In genomic region chr3:27454914-27455313, GRCh38 we compare ENCODE assay signal across 8 cellular contexts.
DNase-seq lines count a peak whose midpoint lies in the region; ATAC-seq and TF ChIP-seq lines count a peak whose summit lies in the region.

No MANE protein-coding gene starts in this region.

- DNase-seq in GM13976 (ENCODE audit: low spot score): peak; percentile 28
- peak; percentile 66 for DNase-seq in fibroblast of pulmonary artery (ENCODE audit: low read depth)
- DNase-seq in HUDEP-2 (lab: John Stamatoyannopoulos, UW; ENCODE audit: unreplicated experiment in 76 of 76): no peak
- DNase-seq in ACHN: no peak
- DNase-seq in cerebellar cortex (ENCODE audit: low spot score): no peak
- DNase-seq in RWPE1 (ENCODE audit: low spot score): no peak

- TF ChIP-seq CTCF in GM13976 (IDR thresholded peaks at IDR 0.05; ENCODE audit: borderline replicate concordance, control extremely low read depth, extremely low read depth, insufficient read depth, missing control alignments) (no peak), fibroblast of pulmonary artery (IDR thresholded peaks at IDR 0.05; ENCODE audit: low read length, missing control alignments) (no peak), RWPE1 (conservative IDR thresholded peaks at IDR 0.05; ENCODE audit: low read depth) (no peak)

- CTCF ChIA-PET in RWPE1 (lab: Yijun Ruan, JAX): no interaction called here

- POLR2A ChIA-PET in RWPE1 (lab: Yijun Ruan, JAX; ENCODE audit: low non-redundant PET): no interaction called here

- no peak overlapping the region for H3K4me3 ChIP-seq in fibroblast of pulmonary artery (replicated peaks; ENCODE audit: low read depth, low read length)

- in situ Hi-C loops in GM13976 (cut with MboI; ENCODE audit: low sequenced_read_pairs, unreplicated experiment): loop anchor here (25.0 kb wide), 1 partner anchor 857 kb away; no protein-coding TSS in a partner anchor
- in situ Hi-C loops in ACHN (cut with HindIII; ENCODE audit: low pct_ligation_motif_present, low pct_unique_long_range_greater_than_20kb, low sequenced_read_pairs): no loop called here

- peak; percentile 83 for ATAC-seq in GM21447 (IDR thresholded peaks at IDR 0.05; ENCODE audit: unreplicated experiment)
- ATAC-seq in HG03520 (IDR thresholded peaks at IDR 0.05; ENCODE audit: unreplicated experiment): peak; percentile 60

- H3K27ac ChIP-seq in RWPE1: no peak overlapping the region

Comparison
In these comparisons a context has a peak if more than half of its experiments do, and no peak if none do; other contexts are left out.
1. DNase-seq: peak in GM13976 (single experiment) and fibroblast of pulmonary artery (single experiment); none in HUDEP-2 (0 of 76), ACHN (single experiment), cerebellar cortex (single experiment) and RWPE1 (single experiment).